ENCODE assay signal across 18 cellular contexts in the genomic region with DNA sequence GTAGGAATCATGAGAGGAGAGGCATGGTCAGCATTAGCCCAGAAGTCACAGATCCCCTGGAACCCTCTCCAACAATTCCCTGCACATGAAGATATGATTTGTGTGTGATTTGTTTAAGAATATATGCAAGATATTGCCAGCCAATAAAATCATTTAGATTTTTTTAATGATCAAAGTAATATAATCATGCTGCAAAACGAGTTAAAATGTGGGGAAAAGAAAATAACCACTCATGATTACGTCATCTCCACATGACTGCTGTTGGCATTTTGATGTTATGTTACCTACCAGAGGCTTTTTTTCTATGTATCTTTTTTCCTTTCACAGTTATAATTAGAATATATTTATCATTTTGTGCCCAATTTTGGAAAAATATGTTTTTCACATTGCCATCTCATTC. TPM values are rescaled to one million over a fixed set of nuclear protein-coding genes. Genes with fewer than 3 reads are reported as not detected.
A peak's percentile ranks its signal among the peaks of the same experiment; 100 is the strongest.
DNase-seq lines count a peak whose midpoint lies in the region; ATAC-seq and TF ChIP-seq lines count a peak whose summit lies in the region.
"Had no signal": no experiment of that assay in that cellular context is flagged by ENCODE, and none has a peak within 500 bp of the region (broad histone marks: within the 10 kb centered on the region; RNA-seq: fewer than 3 reads in every experiment).

No MANE protein-coding gene starts in this region.

- CTCF ChIA-PET in CD8-positive, alpha-beta T cell (lab: Charles Lee), result interaction anchor here (0.9 to 6.2 kb wide), 13 partner anchors 12 to 576 kb away, joined by 3 to 49 read pairs (median 6); partner anchors contain the start of genes SLFN12L and SLFN5

- peaks cover 50% of the 10 kb centered on the region for H3K4me1 Mint-ChIP-seq in CD8-positive, alpha-beta T cell (ENCODE audit: low read depth)
- peaks cover 21% of the 10 kb centered on the region for H3K4me1 Mint-ChIP-seq in activated T-helper 17 cell treated with anti-CD3 and anti-CD28 coated beads, Interleukin-2, amount 50 U/mL, for 72 hours
- H3K4me1 Mint-ChIP-seq: nephron had no signal

- DNase-seq in CD8-positive, alpha-beta T cell, result peak in 1 of 7 experiments; percentile 32
- DNase-seq in HS-27A (ENCODE audit: low read depth) (peak; percentile 2), foreskin keratinocyte (peak in 1 of 2 donors; percentile 24), NCI-H2227 (lab: John Stamatoyannopoulos, UW; ENCODE audit: unreplicated experiment) (no peak), HuH-7.5 (ENCODE audit: low spot score) (no peak), coronary artery (ENCODE audit: low spot score) (no peak)
- DNase-seq: activated effector memory CD4-positive, alpha-beta T cell treated with anti-CD3 and anti-CD28 coated beads, Interleukin-2, amount 50 U/mL, for 16 hours; NCI-H1436; NCI-H526 treated with DMSO at 0.1 percent for 48 hours; SIG-M5; sigmoid colon; WERI-Rb-1 had no signal

- H3K36me3 Mint-ChIP-seq in CD8-positive, alpha-beta T cell, result no peaks in the 10 kb centered on the region
- H3K36me3 Mint-ChIP-seq in activated T-helper 17 cell treated with anti-CD3 and anti-CD28 coated beads, Interleukin-2, amount 50 U/mL, for 72 hours (ENCODE audit: low read depth), result no peaks in the 10 kb centered on the region

- intact Hi-C loops in CD8-positive, alpha-beta T cell (cut with DNase I, micrococcal nuclease), result loop anchor here (1.0 to 5.0 kb wide), 9 partner anchors 42 to 575 kb away; partner anchors contain the start of genes SLFN11 (in 1 of the 2) and SLFN12 (in 1 of the 2)

- peak overlapping the region; percentile 90 for H3K27ac Mint-ChIP-seq in CD8-positive, alpha-beta T cell
- H3K27ac Mint-ChIP-seq in activated T-helper 17 cell treated with anti-CD3 and anti-CD28 coated beads, Interleukin-2, amount 50 U/mL, for 72 hours, result no peak overlapping the region
- H3K27ac Mint-ChIP-seq: dendritic cell treated with granulocyte-macrophage colony-stimulating factor and Interleukin-4, amounts not matched to agents 40 ng/mL and 50 ng/mL, for 4 days; nephron had no signal

- H3K27ac ChIP-seq in CD8-positive, alpha-beta T cell (ENCODE audit: low read depth, low read length), result peak overlapping the region; percentile 51
- H3K27ac ChIP-seq in foreskin keratinocyte, result peak overlapping the region; percentile 7
- no peak overlapping the region for H3K27ac ChIP-seq in coronary artery
- H3K27ac ChIP-seq: sigmoid colon, WERI-Rb-1 had no signal

- no peaks in the 10 kb centered on the region for H3K27me3 Mint-ChIP-seq in CD8-positive, alpha-beta T cell (ENCODE audit: low read depth)
- H3K27me3 Mint-ChIP-seq in activated T-helper 17 cell treated with anti-CD3 and anti-CD28 coated beads, Interleukin-2, amount 50 U/mL, for 72 hours, result no peaks in the 10 kb centered on the region

- H3K9me3 ChIP-seq in CD8-positive, alpha-beta T cell (ENCODE audit: low read length), result no peaks in the 10 kb centered on the region
- H3K9me3 ChIP-seq: sigmoid colon had no signal

- no peaks in the 10 kb centered on the region for H3K27me3 ChIP-seq in CD8-positive, alpha-beta T cell (ENCODE audit: insufficient read depth, low read length)
- peaks cover 15% of the 10 kb centered on the region for H3K27me3 ChIP-seq in foreskin keratinocyte
- H3K27me3 ChIP-seq: sigmoid colon had no signal

- peak overlapping the region; percentile 31 for H3K4me3 ChIP-seq in CD8-positive, alpha-beta T cell (ENCODE audit: low read depth, low read length)
- H3K4me3 ChIP-seq in coronary artery, result no peak overlapping the region
- H3K4me3 ChIP-seq: sigmoid colon had no signal

- peaks cover 43% of the 10 kb centered on the region for H3K4me1 ChIP-seq in CD8-positive, alpha-beta T cell (ENCODE audit: insufficient read depth, low read length)
- H3K4me1 ChIP-seq in foreskin keratinocyte, result peaks cover 10% of the 10 kb centered on the region
- H3K4me1 ChIP-seq: sigmoid colon had no signal

- H3K9me3 Mint-ChIP-seq in CD8-positive, alpha-beta T cell, result no peaks in the 10 kb centered on the region
- no peaks in the 10 kb centered on the region for H3K9me3 Mint-ChIP-seq in activated T-helper 17 cell treated with anti-CD3 and anti-CD28 coated beads, Interleukin-2, amount 50 U/mL, for 72 hours
- H3K9me3 Mint-ChIP-seq: dendritic cell treated with granulocyte-macrophage colony-stimulating factor and Interleukin-4, amounts not matched to agents 40 ng/mL and 50 ng/mL, for 4 days; nephron had no signal

- ATAC-seq in CD8-positive, alpha-beta T cell, result peak; percentile 77
- ATAC-seq in activated T-helper 17 cell treated with anti-CD3 and anti-CD28 coated beads, Interleukin-2, amount 50 U/mL, for 72 hours (replicated peaks), result peak; percentile 53
- no peak for ATAC-seq in foreskin keratinocyte

- H3K4me3 Mint-ChIP-seq in CD8-positive, alpha-beta T cell, result peak overlapping the region; percentile 57
- H3K4me3 Mint-ChIP-seq in activated T-helper 17 cell treated with anti-CD3 and anti-CD28 coated beads, Interleukin-2, amount 50 U/mL, for 72 hours, result peak overlapping the region; percentile 26
- H3K4me3 Mint-ChIP-seq: dendritic cell treated with granulocyte-macrophage colony-stimulating factor and Interleukin-4, amounts not matched to agents 40 ng/mL and 50 ng/mL, for 4 days; nephron had no signal

- TF ChIP-seq CTCF in CD8-positive, alpha-beta T cell (IDR thresholded peaks at IDR 0.05), result no peak
- TF ChIP-seq CTCF in foreskin keratinocyte (conservative IDR thresholded peaks at IDR 0.05) (no peak), coronary artery (IDR thresholded peaks at IDR 0.05) (no peak)

- POLR2A ChIA-PET in CD8-positive, alpha-beta T cell (lab: Charles Lee), result interaction anchor here (1.3 to 1.9 kb wide), 3 partner anchors 42 to 367 kb away, joined by 4 to 8 read pairs (median 7); partner anchors contain the start of gene SLFN5

- H3K36me3 ChIP-seq in CD8-positive, alpha-beta T cell (ENCODE audit: insufficient read depth, low read length), result no peaks in the 10 kb centered on the region
- H3K36me3 ChIP-seq: sigmoid colon, WERI-Rb-1 had no signal

RNA-seq across cellular contexts. Expression of gene SLC35G3, which starts 22.4 kb away (rescaled TPM):
- total RNA-seq in CD8-positive, alpha-beta T cell, result not detected
- total RNA-seq in activated T-helper 17 cell treated with anti-CD3 and anti-CD28 coated beads, Interleukin-2, amount 50 U/mL, for 72 hours, result not detected
- total RNA-seq in foreskin keratinocyte, result not detected in 2 replicates
- polyA plus RNA-seq in foreskin keratinocyte, result not detected in 2 replicates
- total RNA-seq: glomerular endothelial cell, H1, HT-29, sigmoid colon had no signal
- polyA plus RNA-seq: H1, sigmoid colon had no signal

RNA-seq across cellular contexts. Expression of gene UNC45B, which starts 24.2 kb away (rescaled TPM):
- total RNA-seq in CD8-positive, alpha-beta T cell, result under 1 TPM; 0.19 to 0.38 TPM
- not detected for total RNA-seq in activated T-helper 17 cell treated with anti-CD3 and anti-CD28 coated beads, Interleukin-2, amount 50 U/mL, for 72 hours
- not detected in 2 replicates for total RNA-seq in foreskin keratinocyte
- polyA plus RNA-seq in foreskin keratinocyte, result not detected in 2 replicates
- total RNA-seq: HT-29, sigmoid colon had no signal

RNA-seq across cellular contexts. Expression of gene NLE1, which starts 29.7 kb away (rescaled TPM):
- total RNA-seq in CD8-positive, alpha-beta T cell, result 10 to 100 TPM in 1 of 2 experiments, 1 to 10 TPM in 1; 9.4 to 11.3 TPM
- total RNA-seq in activated T-helper 17 cell treated with anti-CD3 and anti-CD28 coated beads, Interleukin-2, amount 50 U/mL, for 72 hours, result 10 to 100 TPM; 15.8 to 38.9 TPM
- 28.1 and 29.7 TPM in 2 replicates for total RNA-seq in foreskin keratinocyte
- polyA plus RNA-seq in foreskin keratinocyte, result 33.1 and 34.5 TPM in 2 replicates

RNA-seq across cellular contexts. Expression of gene FNDC8, which starts 50.4 kb away (rescaled TPM):
- total RNA-seq in CD8-positive, alpha-beta T cell, result not detected
- not detected for total RNA-seq in activated T-helper 17 cell treated with anti-CD3 and anti-CD28 coated beads, Interleukin-2, amount 50 U/mL, for 72 hours
- not detected in 2 replicates for total RNA-seq in foreskin keratinocyte
- not detected in 2 replicates for polyA plus RNA-seq in foreskin keratinocyte
- total RNA-seq: glomerular endothelial cell, H1, HT-29, sigmoid colon had no signal
- polyA plus RNA-seq: H1, sigmoid colon had no signal

RNA-seq across cellular contexts. Expression of gene RAD51D, which starts 52.2 kb away (rescaled TPM):
- total RNA-seq in CD8-positive, alpha-beta T cell, result 1 to 10 TPM; 6.9 to 8.7 TPM
- total RNA-seq in activated T-helper 17 cell treated with anti-CD3 and anti-CD28 coated beads, Interleukin-2, amount 50 U/mL, for 72 hours, result 10 to 100 TPM; 23.9 to 36.6 TPM
- total RNA-seq in foreskin keratinocyte, result 9.6 and 11.0 TPM in 2 replicates
- polyA plus RNA-seq in foreskin keratinocyte, result 5.8 and 7.2 TPM in 2 replicates

Comparison
In these comparisons a context has a peak if more than half of its experiments do, and no peak if none do; other contexts are left out.
1. H3K27ac ChIP-seq: peak in CD8-positive, alpha-beta T cell (single experiment) and foreskin keratinocyte (single experiment); none in coronary artery (0 of 2).